In genomic region chr1:92076363-92076762, GRCh38 we compare ENCODE assay signal across 1 cellular context.
A peak's percentile ranks its signal among the peaks of the same experiment; 100 is the strongest.
TF ChIP-seq lines count a peak whose summit lies in the region.

No MANE protein-coding gene starts in this region.

TF ChIP-seq in HEK293, 187 proteins besides CTCF, POLR2A, EP300 and RAD21 (continued from another document):
- TF ChIP-seq, protein P1, sequence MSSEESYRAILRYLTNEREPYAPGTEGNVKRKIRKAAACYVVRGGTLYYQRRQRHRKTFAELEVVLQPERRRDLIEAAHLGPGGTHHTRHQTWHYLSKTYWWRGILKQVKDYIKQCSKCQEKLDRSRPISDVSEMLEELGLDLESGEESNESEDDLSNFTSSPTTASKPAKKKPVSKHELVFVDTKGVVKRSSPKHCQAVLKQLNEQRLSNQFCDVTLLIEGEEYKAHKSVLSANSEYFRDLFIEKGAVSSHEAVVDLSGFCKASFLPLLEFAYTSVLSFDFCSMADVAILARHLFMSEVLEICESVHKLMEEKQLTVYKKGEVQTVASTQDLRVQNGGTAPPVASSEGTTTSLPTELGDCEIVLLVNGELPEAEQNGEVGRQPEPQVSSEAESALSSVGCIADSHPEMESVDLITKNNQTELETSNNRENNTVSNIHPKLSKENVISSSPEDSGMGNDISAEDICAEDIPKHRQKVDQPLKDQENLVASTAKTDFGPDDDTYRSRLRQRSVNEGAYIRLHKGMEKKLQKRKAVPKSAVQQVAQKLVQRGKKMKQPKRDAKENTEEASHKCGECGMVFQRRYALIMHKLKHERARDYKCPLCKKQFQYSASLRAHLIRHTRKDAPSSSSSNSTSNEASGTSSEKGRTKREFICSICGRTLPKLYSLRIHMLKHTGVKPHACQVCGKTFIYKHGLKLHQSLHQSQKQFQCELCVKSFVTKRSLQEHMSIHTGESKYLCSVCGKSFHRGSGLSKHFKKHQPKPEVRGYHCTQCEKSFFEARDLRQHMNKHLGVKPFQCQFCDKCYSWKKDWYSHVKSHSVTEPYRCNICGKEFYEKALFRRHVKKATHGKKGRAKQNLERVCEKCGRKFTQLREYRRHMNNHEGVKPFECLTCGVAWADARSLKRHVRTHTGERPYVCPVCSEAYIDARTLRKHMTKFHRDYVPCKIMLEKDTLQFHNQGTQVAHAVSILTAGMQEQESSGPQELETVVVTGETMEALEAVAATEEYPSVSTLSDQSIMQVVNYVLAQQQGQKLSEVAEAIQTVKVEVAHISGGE (tag by site-specific recombination; conservative IDR thresholded peaks at IDR 0.05; ENCODE audit: low read depth) = peak; percentile 68
- no peak for TF ChIP-seq YY1 (tag by site-specific recombination; IDR thresholded peaks at IDR 0.05)
- TF ChIP-seq SP7 (tag by site-specific recombination; IDR thresholded peaks at IDR 0.05) = no peak
TF ChIP-seq in HEK293: peak in this region for 25.
